Comparison of ENCODE assay signal across 1 cellular context in the genomic region with DNA sequence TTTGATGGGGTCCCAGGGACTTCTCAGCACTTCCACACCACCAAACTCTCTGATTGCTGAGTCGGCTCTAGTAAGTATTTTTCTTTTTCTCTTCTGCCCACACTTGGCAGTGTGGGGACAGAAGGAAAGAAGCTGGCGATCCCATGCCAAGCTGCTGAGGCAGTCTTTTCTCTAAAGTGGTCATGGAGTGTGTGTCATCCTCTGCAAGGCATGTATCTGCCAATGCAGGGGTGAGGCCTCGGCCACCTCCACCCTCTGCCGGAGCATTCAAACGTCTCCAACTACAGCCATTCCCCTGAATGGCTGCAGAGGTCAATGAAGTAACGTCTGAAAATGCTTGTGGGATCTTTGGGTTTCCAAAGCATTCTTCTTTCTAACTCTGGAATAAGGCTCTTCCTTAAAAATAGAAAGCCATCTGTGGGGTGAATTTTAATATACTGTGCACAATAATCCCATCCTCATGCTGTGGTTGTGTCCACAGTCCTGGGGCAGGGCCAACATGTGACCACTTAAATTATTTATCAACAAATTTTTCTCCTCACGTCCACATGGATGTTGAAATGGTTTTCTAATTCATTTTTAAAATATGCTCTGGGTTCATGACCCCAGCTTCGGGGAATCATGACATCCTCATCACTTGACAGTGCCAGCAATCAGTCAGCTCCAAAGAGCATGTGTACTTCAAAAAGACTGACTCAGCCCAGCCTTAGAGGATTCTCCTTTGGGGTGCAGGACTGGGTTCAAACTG.
TF ChIP-seq lines count a peak whose summit lies in the region.

No MANE protein-coding gene starts in this region.

TF ChIP-seq in IMR-90, 13 proteins besides CTCF, POLR2A, EP300 and RAD21 (continued from another document):
- TF ChIP-seq, protein P1, sequence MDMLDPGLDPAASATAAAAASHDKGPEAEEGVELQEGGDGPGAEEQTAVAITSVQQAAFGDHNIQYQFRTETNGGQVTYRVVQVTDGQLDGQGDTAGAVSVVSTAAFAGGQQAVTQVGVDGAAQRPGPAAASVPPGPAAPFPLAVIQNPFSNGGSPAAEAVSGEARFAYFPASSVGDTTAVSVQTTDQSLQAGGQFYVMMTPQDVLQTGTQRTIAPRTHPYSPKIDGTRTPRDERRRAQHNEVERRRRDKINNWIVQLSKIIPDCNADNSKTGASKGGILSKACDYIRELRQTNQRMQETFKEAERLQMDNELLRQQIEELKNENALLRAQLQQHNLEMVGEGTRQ (IDR thresholded peaks at IDR 0.05; ENCODE audit: low read depth, low read length) = no peak
- TF ChIP-seq CEBPB (IDR thresholded peaks at IDR 0.05; ENCODE audit: low read depth, low read length) (peak; percentile 38), MXI1 (IDR thresholded peaks at IDR 0.05; ENCODE audit: borderline replicate concordance, low read depth, low read length) (0 out of 2 replicates have a peak, but pooled peaks have one; percentile 8)
